9 cellular contexts compared by ENCODE assay signal in genomic region chr16:85173981-85174751, GRCh38.
DNase-seq lines count a peak whose midpoint lies in the region; ATAC-seq and TF ChIP-seq lines count a peak whose summit lies in the region.
"Had no signal": no experiment of that assay in that cellular context is flagged by ENCODE, and none has a peak within 500 bp of the region (broad histone marks: within the 10 kb centered on the region; RNA-seq: fewer than 3 reads in every experiment).

No MANE protein-coding gene starts in this region.

- no peak overlapping the region for H2AFZ ChIP-seq in hepatocyte

- peak overlapping the region; percentile 85 for H3K4me2 ChIP-seq in hepatocyte

- H3K9me2 ChIP-seq in hepatocyte (replicated peaks; ENCODE audit: insufficient read depth): no peaks in the 10 kb centered on the region

- WGBS in hepatocyte (ENCODE audit: low lambda C conversion rate, missing lambda C conversion rate): 39% methylated on average over 16 of the region's 16 CpGs

- H3K79me2 ChIP-seq in hepatocyte: peaks cover 89% of the 10 kb centered on the region

- H3K36me3 ChIP-seq in hepatocyte (replicated peaks; ENCODE audit: insufficient read depth, low read depth): no peaks in the 10 kb centered on the region

- no peaks in the 10 kb centered on the region for H3K9me3 ChIP-seq in hepatocyte (ENCODE audit: low read depth)

- no peak for TF ChIP-seq CTCF in hepatocyte (IDR thresholded peaks at IDR 0.05; ENCODE audit: poor library complexity)

- H3K27me3 ChIP-seq in hepatocyte: no peaks in the 10 kb centered on the region

- peaks cover 31% of the 10 kb centered on the region for H4K20me1 ChIP-seq in hepatocyte (ENCODE audit: insufficient read depth, poor library complexity, severe bottlenecking)

- DNase-seq in DMS 273 (lab: John Stamatoyannopoulos, UW; ENCODE audit: unreplicated experiment): peak; percentile 88
- no peak for DNase-seq in DMS 273 treated with DMSO at 0.1 percent for 48 hours (lab: John Stamatoyannopoulos, UW)
- DNase-seq in SW 1271 (lab: John Stamatoyannopoulos, UW): peak; percentile 51 to 57
- peak; percentile 80 for DNase-seq in hepatocyte (ENCODE audit: low spot score)
- DNase-seq in stromal cell of bone marrow (ENCODE audit: low read depth): peak; percentile 44
- no peak for DNase-seq in kidney glomerular epithelial cell (lab: John Stamatoyannopoulos, UW)
- DNase-seq in activated T-cell treated with anti-CD3 and anti-CD28 coated beads for 4 hours: no peak

- no peak for ATAC-seq in HG02642 (IDR thresholded peaks at IDR 0.05; ENCODE audit: poor library complexity, unreplicated experiment)

- H3K4me1 ChIP-seq in hepatocyte (ENCODE audit: insufficient read depth): peaks cover 50% of the 10 kb centered on the region

- H3K4me3 ChIP-seq in hepatocyte: no peak overlapping the region

- peak overlapping the region; percentile 87 for H3K27ac ChIP-seq in hepatocyte
- H3K27ac ChIP-seq: 22Rv1 had no signal

Comparison
In these comparisons a context has a peak if more than half of its experiments do, and no peak if none do; other contexts are left out.
1. DNase-seq: peak in DMS 273 (single experiment), SW 1271 (2 of 2), hepatocyte (single experiment) and stromal cell of bone marrow (single experiment); none in DMS 273 treated with DMSO at 0.1 percent for 48 hours (single experiment), kidney glomerular epithelial cell (single experiment) and activated T-cell treated with anti-CD3 and anti-CD28 coated beads for 4 hours (single experiment).